1 cellular context compared by ENCODE assay signal in the genomic region with DNA sequence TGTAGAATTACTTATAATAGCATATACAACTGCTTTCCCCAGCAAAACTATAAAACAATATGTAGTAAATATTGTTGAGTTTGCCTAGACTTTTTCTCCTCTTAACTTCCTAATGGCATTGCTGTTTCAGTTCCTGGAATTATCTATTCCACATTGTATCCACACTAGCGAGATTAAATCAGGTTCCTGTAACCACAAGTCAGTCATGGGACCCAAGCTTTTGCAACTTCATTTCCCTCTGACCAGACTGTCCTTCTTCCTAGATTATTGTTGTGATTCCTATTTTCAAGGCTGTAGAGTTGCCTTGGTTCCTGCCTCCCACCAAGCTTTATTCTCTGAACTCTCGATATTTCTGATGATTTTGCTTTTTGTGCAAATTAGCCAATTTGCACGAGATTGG.
TF ChIP-seq lines count a peak whose summit lies in the region.

No MANE protein-coding gene starts in this region.

TF ChIP-seq in GM23338, 12 proteins besides CTCF, POLR2A, EP300 and RAD21 (continued from another document):
- TF ChIP-seq, protein P1, sequence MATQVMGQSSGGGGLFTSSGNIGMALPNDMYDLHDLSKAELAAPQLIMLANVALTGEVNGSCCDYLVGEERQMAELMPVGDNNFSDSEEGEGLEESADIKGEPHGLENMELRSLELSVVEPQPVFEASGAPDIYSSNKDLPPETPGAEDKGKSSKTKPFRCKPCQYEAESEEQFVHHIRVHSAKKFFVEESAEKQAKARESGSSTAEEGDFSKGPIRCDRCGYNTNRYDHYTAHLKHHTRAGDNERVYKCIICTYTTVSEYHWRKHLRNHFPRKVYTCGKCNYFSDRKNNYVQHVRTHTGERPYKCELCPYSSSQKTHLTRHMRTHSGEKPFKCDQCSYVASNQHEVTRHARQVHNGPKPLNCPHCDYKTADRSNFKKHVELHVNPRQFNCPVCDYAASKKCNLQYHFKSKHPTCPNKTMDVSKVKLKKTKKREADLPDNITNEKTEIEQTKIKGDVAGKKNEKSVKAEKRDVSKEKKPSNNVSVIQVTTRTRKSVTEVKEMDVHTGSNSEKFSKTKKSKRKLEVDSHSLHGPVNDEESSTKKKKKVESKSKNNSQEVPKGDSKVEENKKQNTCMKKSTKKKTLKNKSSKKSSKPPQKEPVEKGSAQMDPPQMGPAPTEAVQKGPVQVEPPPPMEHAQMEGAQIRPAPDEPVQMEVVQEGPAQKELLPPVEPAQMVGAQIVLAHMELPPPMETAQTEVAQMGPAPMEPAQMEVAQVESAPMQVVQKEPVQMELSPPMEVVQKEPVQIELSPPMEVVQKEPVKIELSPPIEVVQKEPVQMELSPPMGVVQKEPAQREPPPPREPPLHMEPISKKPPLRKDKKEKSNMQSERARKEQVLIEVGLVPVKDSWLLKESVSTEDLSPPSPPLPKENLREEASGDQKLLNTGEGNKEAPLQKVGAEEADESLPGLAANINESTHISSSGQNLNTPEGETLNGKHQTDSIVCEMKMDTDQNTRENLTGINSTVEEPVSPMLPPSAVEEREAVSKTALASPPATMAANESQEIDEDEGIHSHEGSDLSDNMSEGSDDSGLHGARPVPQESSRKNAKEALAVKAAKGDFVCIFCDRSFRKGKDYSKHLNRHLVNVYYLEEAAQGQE (IDR thresholded peaks at IDR 0.05; ENCODE audit: unreplicated experiment) = no peak
- TF ChIP-seq EZH2phosphoT487 (IDR thresholded peaks at IDR 0.05; ENCODE audit: unreplicated experiment) (no peak), STAT1 (IDR thresholded peaks at IDR 0.05; ENCODE audit: unreplicated experiment) (no peak), EZH2 (IDR thresholded peaks at IDR 0.05; ENCODE audit: low read depth, unreplicated experiment) (no peak), CREB1 (CRISPR knock-in tag; IDR thresholded peaks at IDR 0.05; ENCODE audit: low read depth) (no peak)
